ENCODE assay signal across 9 cellular contexts in genomic region chr22:17086301-17086700, GRCh38. TPM values are rescaled to one million over a fixed set of nuclear protein-coding genes. Genes with fewer than 3 reads are reported as not detected.
A peak's percentile ranks its signal among the peaks of the same experiment; 100 is the strongest.
DNase-seq lines count a peak whose midpoint lies in the region; ATAC-seq and TF ChIP-seq lines count a peak whose summit lies in the region.
"Had no signal": no experiment of that assay in that cellular context is flagged by ENCODE, and none has a peak within 500 bp of the region (broad histone marks: within the 10 kb centered on the region; RNA-seq: fewer than 3 reads in every experiment).

No MANE protein-coding gene starts in this region.

- POLR2A ChIA-PET in WTC11 (lab: Charles Lee) = no interaction called here

- DNase-seq in activated CD4-positive, alpha-beta T cell treated with anti-CD3 and anti-CD28 coated beads for 48 hours = peak; percentile 42
- DNase-seq in activated CD4-positive, alpha-beta T cell treated with anti-CD3 and anti-CD28 coated beads, Interleukin-2, amount 50 U/mL, for 4 hours = no peak
- DNase-seq in WTC11 (ENCODE audit: low spot score) = no peak
- no peak for DNase-seq in fibroblast of villous mesenchyme (ENCODE audit: low read depth)
- DNase-seq in stomach = no peak
- no peak for DNase-seq in GF-D8 (lab: John Stamatoyannopoulos, UW)
- DNase-seq in iPS-NIHi11 (ENCODE audit: low spot score) = no peak
- no peak for DNase-seq in kidney glomerular epithelial cell (lab: John Stamatoyannopoulos, UW)
- DNase-seq: NCI-H1417 had no signal

- no peak overlapping the region for H3K27ac Mint-ChIP-seq in WTC11

- no peak for TF ChIP-seq EP300 in stomach (IDR thresholded peaks at IDR 0.05)

- CTCF ChIA-PET in WTC11 (lab: Charles Lee) = interaction anchor here (0.9 to 2.5 kb wide), 5 partner anchors 9 to 86 kb away, joined by 3 to 18 read pairs (median 5); no protein-coding TSS in a partner anchor

- peaks cover 34% of the 10 kb centered on the region for H3K27me3 Mint-ChIP-seq in WTC11 (ENCODE audit: low read depth)

- no peaks in the 10 kb centered on the region for H3K9me3 Mint-ChIP-seq in WTC11

- H3K9me3 ChIP-seq in stomach = no peaks in the 10 kb centered on the region

- 78 to 87% (median 82%) methylated on average over 8 of the region's 8 CpGs for WGBS in stomach, 5 donors

- no peaks in the 10 kb centered on the region for H3K36me3 Mint-ChIP-seq in WTC11

- no peaks in the 10 kb centered on the region for H3K27me3 ChIP-seq in stomach

- H3K4me1 Mint-ChIP-seq in WTC11 = peaks cover 25% of the 10 kb centered on the region

- TF ChIP-seq POLR2A in stomach (IDR thresholded peaks at IDR 0.05) = no peak

- H3K4me3 ChIP-seq in fibroblast of villous mesenchyme (ENCODE audit: low read depth, low read length) (peak overlapping the region; percentile 86), stomach (peak overlapping the region; percentile 73 to 96 (median 88))

- intact Hi-C loops in stomach (cut with DNase I; ENCODE audit: low total_unique reads) = loop anchor here (10.0 kb wide), 1 partner anchor 88 kb away; no protein-coding TSS in a partner anchor

- TF ChIP-seq CTCF in WTC11 (IDR thresholded peaks at IDR 0.05) (no peak), fibroblast of villous mesenchyme (IDR thresholded peaks at IDR 0.05; ENCODE audit: insufficient read depth, low read depth, low read length) (no peak), stomach (IDR thresholded peaks at IDR 0.05) (no peak)

- peak overlapping the region in 4 of 5 donors; percentile 91 to 96 (median 96) for H3K27ac ChIP-seq in stomach

- peaks cover 13 to 62% (median 39%) of the 10 kb centered on the region in 4 donors for H3K4me1 ChIP-seq in stomach

- no peaks in the 10 kb centered on the region for H3K36me3 ChIP-seq in stomach

- ATAC-seq in WTC11 = no peak

- H3K4me3 Mint-ChIP-seq in WTC11 = peak overlapping the region; percentile 71

TF ChIP-seq in WTC11, 78 proteins besides CTCF, POLR2A, EP300 and RAD21:
- TF ChIP-seq JUN (CRISPR knock-in tag; IDR thresholded peaks at IDR 0.05) (no peak), FOXJ3 (CRISPR knock-in tag; IDR thresholded peaks at IDR 0.05; ENCODE audit: borderline replicate concordance) (no peak), IRF2 (CRISPR knock-in tag; IDR thresholded peaks at IDR 0.05; ENCODE audit: borderline replicate concordance, low read depth) (no peak), EMX1 (CRISPR knock-in tag; IDR thresholded peaks at IDR 0.05) (no peak), ZSCAN18 (CRISPR knock-in tag; IDR thresholded peaks at IDR 0.05) (no peak), FOXP4 (CRISPR knock-in tag; IDR thresholded peaks at IDR 0.05) (no peak), MAX (CRISPR knock-in tag; IDR thresholded peaks at IDR 0.05) (no peak), IRF1 (CRISPR knock-in tag; IDR thresholded peaks at IDR 0.05) (no peak), ZNF512 (CRISPR knock-in tag; IDR thresholded peaks at IDR 0.05; ENCODE audit: borderline replicate concordance) (no peak), MYBL2 (CRISPR knock-in tag; IDR thresholded peaks at IDR 0.05) (no peak), AR (CRISPR knock-in tag; IDR thresholded peaks at IDR 0.05) (no peak), ZNF121 (CRISPR knock-in tag; IDR thresholded peaks at IDR 0.05) (no peak), RORB (CRISPR knock-in tag; IDR thresholded peaks at IDR 0.05) (no peak), NFATC4 (CRISPR knock-in tag; IDR thresholded peaks at IDR 0.05) (no peak), USF1 (CRISPR knock-in tag; IDR thresholded peaks at IDR 0.05) (no peak), CDX4 (CRISPR knock-in tag; IDR thresholded peaks at IDR 0.05; ENCODE audit: borderline replicate concordance) (no peak)

RNA-seq across cellular contexts. Expression of gene IL17RA, which starts 1.5 kb away (rescaled TPM):
- total RNA-seq in WTC11 (2021) = 7.9 to 8.7 TPM (median 8.2 TPM) in 3 replicates
- 5.8 and 7.3 TPM in 2 replicates for total RNA-seq in fibroblast of villous mesenchyme
- 10 to 100 TPM in 4 of 5 donors, 1 to 10 TPM in 1; 6.2 to 19.1 (median 14.7) TPM for total RNA-seq in stomach
- polyA plus RNA-seq in stomach = 1 to 10 TPM; 3.2 to 3.8 (median 3.7) TPM

RNA-seq across cellular contexts. Expression of gene TMEM121B, which starts 34.9 kb away (rescaled TPM):
- 7.5 to 8.3 TPM (median 7.7 TPM) in 3 replicates for total RNA-seq in WTC11 (2021)
- total RNA-seq in fibroblast of villous mesenchyme = under 0.01 TPM in 2 replicates
- under 1 TPM in 2 of 5 donors, not detected in 3; 0.37 to 0.45 TPM for total RNA-seq in stomach
- polyA plus RNA-seq in stomach = under 1 TPM in 2 of 3 donors, not detected in 1; 0.08 to 0.12 TPM
